ENCODE assay signal across 30 cellular contexts in the genomic region with DNA sequence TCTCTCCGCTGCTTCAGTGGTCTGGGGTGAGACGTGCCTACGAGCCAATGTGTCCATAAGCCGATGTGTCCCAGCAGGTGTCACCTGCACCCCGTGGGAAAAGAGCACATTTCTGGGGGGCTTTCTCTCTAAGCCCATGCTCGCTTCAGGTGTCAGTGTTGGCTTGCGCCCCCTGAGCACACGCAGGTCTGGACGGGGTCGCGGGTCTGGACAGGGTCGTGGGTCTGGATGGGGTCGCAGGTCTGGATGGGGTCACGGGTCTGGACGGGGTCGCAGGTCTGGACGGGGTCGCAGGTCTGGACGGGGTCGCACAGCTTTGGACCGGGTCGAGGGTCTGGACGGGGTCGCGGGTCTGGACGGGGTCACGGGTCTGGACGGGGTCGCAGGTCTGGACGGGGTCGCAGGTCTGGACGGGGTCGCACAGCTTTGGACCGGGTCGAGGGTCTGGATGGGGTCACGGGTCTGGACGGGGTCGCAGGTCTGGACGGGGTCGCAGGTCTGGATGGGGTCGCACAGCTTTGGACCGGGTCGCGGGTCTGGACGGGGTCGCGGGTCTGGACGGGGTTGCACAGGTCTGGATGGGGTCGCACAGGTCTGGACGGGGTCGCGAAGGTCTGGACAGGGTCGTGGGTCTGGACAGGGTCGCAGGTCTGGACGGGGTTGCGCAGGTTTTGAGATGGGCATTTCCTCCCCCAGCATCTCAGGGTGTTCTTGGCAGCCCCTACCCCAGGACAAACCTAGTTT. TPM values are rescaled to one million over a fixed set of nuclear protein-coding genes. Genes with fewer than 3 reads are reported as not detected.
DNase-seq lines count a peak whose midpoint lies in the region; ATAC-seq, FAIRE-seq and TF ChIP-seq lines count a peak whose summit lies in the region.
"Had no signal": no experiment of that assay in that cellular context is flagged by ENCODE, and none has a peak within 500 bp of the region (broad histone marks: within the 10 kb centered on the region; RNA-seq: fewer than 3 reads in every experiment).

No MANE protein-coding gene starts in this region.

- H3K9me3 Mint-ChIP-seq in activated naive CD4-positive, alpha-beta T cell treated with anti-CD3 and anti-CD28 coated beads for 36 hours = no peaks in the 10 kb centered on the region
- H3K9me3 Mint-ChIP-seq: activated naive CD4-positive, alpha-beta T cell treated with anti-CD3 and anti-CD28 coated beads, Interleukin-2, amount 50 U/mL, for 24 hours; effector memory CD8-positive, alpha-beta T cell; naive thymus-derived CD4-positive, alpha-beta T cell; stimulated activated effector memory CD8-positive, alpha-beta T cell treated with anti-CD3 and anti-CD28 coated beads, Interleukin-12 subunit alpha, Interleukin-12 subunit beta, amount 100 ng/mL, for 72 hours had no signal

- no peaks in the 10 kb centered on the region for H3K9me3 ChIP-seq in K562 (replicated peaks; ENCODE audit: control insufficient read depth, insufficient read depth, low read depth, low read length)
- H3K9me3 ChIP-seq in lower lobe of right lung = no peaks in the 10 kb centered on the region
- H3K9me3 ChIP-seq in aorta (ENCODE audit: control insufficient read depth, low read length) = no peaks in the 10 kb centered on the region
- H3K9me3 ChIP-seq: A549, left ventricle myocardium inferior, psoas muscle, SJCRH30 had no signal

- H3K27ac ChIP-seq in K562 (ENCODE audit: extremely low read depth, low read depth, low read length) (no peak overlapping the region), lower lobe of right lung (no peak overlapping the region), aorta (ENCODE audit: low read depth in 1 of 2, low read length in 2 of 2) (no peak overlapping the region)
- H3K27ac ChIP-seq: A549, left ventricle myocardium inferior, psoas muscle, SJCRH30 had no signal

- 76% methylated on average over 5 of the region's 56 CpGs for WGBS in K562 (ENCODE audit: insufficient coverage, low coverage, missing lambda C conversion rate)
- 81 to 82% methylated on average over 49 to 56 of the region's 56 CpGs for WGBS in aorta, 2 donors

- BruUV-seq in K562 (replicated peaks; lab: Mats Ljungman, UMichigan) = no TSS peak

- H3K4me3 ChIP-seq in K562 (no peak overlapping the region), lower lobe of right lung (no peak overlapping the region), aorta (ENCODE audit: low read length in 2 of 2) (no peak overlapping the region)
- H3K4me3 ChIP-seq: A549, left ventricle myocardium inferior, psoas muscle, SJCRH30 had no signal

- no peaks in the 10 kb centered on the region for H3K27me3 Mint-ChIP-seq in activated naive CD4-positive, alpha-beta T cell treated with anti-CD3 and anti-CD28 coated beads for 36 hours (ENCODE audit: low read depth)
- H3K27me3 Mint-ChIP-seq: activated CD4-positive, alpha-beta T cell treated with anti-CD3 and anti-CD28 coated beads for 36 hours; activated naive CD4-positive, alpha-beta T cell treated with anti-CD3 and anti-CD28 coated beads, Interleukin-2, amount 50 U/mL, for 24 hours; naive thymus-derived CD4-positive, alpha-beta T cell had no signal

- H3K36me3 Mint-ChIP-seq in activated naive CD4-positive, alpha-beta T cell treated with anti-CD3 and anti-CD28 coated beads for 36 hours (ENCODE audit: low read depth) = no peaks in the 10 kb centered on the region
- H3K36me3 Mint-ChIP-seq: activated naive CD4-positive, alpha-beta T cell treated with anti-CD3 and anti-CD28 coated beads, Interleukin-2, amount 50 U/mL, for 24 hours; naive thymus-derived CD4-positive, alpha-beta T cell; stimulated activated effector memory CD8-positive, alpha-beta T cell treated with anti-CD3 and anti-CD28 coated beads, Interleukin-12 subunit alpha, Interleukin-12 subunit beta, amount 100 ng/mL, for 72 hours had no signal

- CTCF ChIA-PET in activated naive CD4-positive, alpha-beta T cell treated with anti-CD3 and anti-CD28 coated beads for 36 hours (lab: Charles Lee) = no interaction called here
- CTCF ChIA-PET in K562 (lab: Yijun Ruan, JAX; ENCODE audit: low intra/inter-chr PET ratio) = no interaction called here

- H2AFZ ChIP-seq in K562 (ENCODE audit: low read depth, low read length) = no peak overlapping the region

- peaks cover 4% of the 10 kb centered on the region for H3K4me1 Mint-ChIP-seq in activated naive CD4-positive, alpha-beta T cell treated with anti-CD3 and anti-CD28 coated beads for 36 hours (ENCODE audit: low read depth)
- H3K4me1 Mint-ChIP-seq: stimulated activated effector memory CD8-positive, alpha-beta T cell treated with anti-CD3 and anti-CD28 coated beads, Interleukin-12 subunit alpha, Interleukin-12 subunit beta, amount 100 ng/mL, for 72 hours had no signal

- H3K4me1 ChIP-seq in K562 (replicated peaks in 1 of 2; ENCODE audit: control insufficient read depth in 2 of 2, insufficient read depth in 2 of 2, low read length in 2 of 2) = peaks cover 0 to 5% of the 10 kb centered on the region in 2 experiments; a peak in 3 of 5 replicates
- no peaks in the 10 kb centered on the region for H3K4me1 ChIP-seq in lower lobe of right lung
- H3K4me1 ChIP-seq in aorta (ENCODE audit: control insufficient read depth in 1 of 2, insufficient read depth in 2 of 2, low read length in 2 of 2) = no peaks in the 10 kb centered on the region
- H3K4me1 ChIP-seq: A549, psoas muscle, SJCRH30 had no signal

- intact Hi-C loops in activated naive CD4-positive, alpha-beta T cell treated with anti-CD3 and anti-CD28 coated beads for 36 hours (cut with micrococcal nuclease) = no loop called here
- intact Hi-C loops in K562 (cut with micrococcal nuclease) = loop anchor here (5.0 to 10.0 kb wide), 2 partner anchors 153 to 285 kb away; no protein-coding TSS in a partner anchor
- intact Hi-C loops in lower lobe of right lung (cut with DNase I) = no loop called here
- intact Hi-C loops in aorta (cut with DNase I) = no loop called here

- H3K9ac ChIP-seq in K562 (ENCODE audit: insufficient read depth in 1 of 2, low read depth in 2 of 2, low read length in 2 of 2) = no peak overlapping the region

- H3K36me3 ChIP-seq in K562 (ENCODE audit: control insufficient read depth, insufficient read depth, low read length) = no peaks in the 10 kb centered on the region
- H3K36me3 ChIP-seq in lower lobe of right lung = no peaks in the 10 kb centered on the region
- H3K36me3 ChIP-seq in aorta (ENCODE audit: control insufficient read depth in 1 of 2, insufficient read depth in 2 of 2, low read length in 1 of 2) = no peaks in the 10 kb centered on the region
- H3K36me3 ChIP-seq: left ventricle myocardium inferior, SJCRH30 had no signal

- no peak overlapping the region for H3K4me2 ChIP-seq in K562 (ENCODE audit: insufficient read depth, low read length)
- H3K4me2 ChIP-seq: A549 had no signal

- H3K79me2 ChIP-seq in K562 (ENCODE audit: control insufficient read depth, insufficient read depth, low read length) = no peaks in the 10 kb centered on the region

- no peak for TF ChIP-seq EP300 in K562 (IDR thresholded peaks at IDR 0.05; ENCODE audit: low read length)

- in situ Hi-C loops in K562 (cut with MboI) = no loop called here

- TF ChIP-seq CTCF in K562 (IDR thresholded peaks at IDR 0.05 in 2 of 3, conservative IDR thresholded peaks at IDR 0.05 in 1 of 3; ENCODE audit: insufficient read depth in 2 of 3, low read depth in 1 of 3, low read length in 3 of 3) (no peak), lower lobe of right lung (IDR thresholded peaks at IDR 0.05) (no peak)

- TF ChIP-seq RAD21 in K562 (CRISPR knock-in tag; conservative IDR thresholded peaks at IDR 0.05 in 1 of 2, IDR thresholded peaks at IDR 0.05 in 1 of 2) = no peak

- DNase-seq in activated naive CD4-positive, alpha-beta T cell treated with anti-CD3 and anti-CD28 coated beads for 36 hours = peak; percentile 1
- no peak for DNase-seq in activated naive CD4-positive, alpha-beta T cell treated with Interleukin-2 at 50 U/mL for 16 hours
- DNase-seq in K562 (ENCODE audit: extremely low read depth in 1 of 4, low spot score in 3 of 4) (no peak), lower lobe of right lung (peak; percentile 27), ureter (ENCODE audit: low spot score) (peak; percentile 35), aorta (no peak)
- DNase-seq: activated CD4-positive, alpha-beta T cell treated with anti-CD3 and anti-CD28 coated beads for 36 hours; Calu3; cortex of kidney; DMS79; effector memory CD8-positive, alpha-beta T cell; erythroblast; GF-D8; left ventricle myocardium inferior; NCI-H1105 treated with DMSO at 0.1 percent for 48 hours; NCI-H187 treated with DMSO at 0.1 percent for 48 hours; NCI-H2171 treated with DMSO at 0.1 percent for 48 hours; NCI-H510A treated with DMSO at 0.1 percent for 48 hours; psoas muscle; SJCRH30; stimulated activated CD4-positive, alpha-beta T cell treated with anti-CD3 and anti-CD28 coated beads, Interleukin-15, amount 100 ng/mL, for 24 hours; T-helper 9 cell; trophoblast cell had no signal

- no peak overlapping the region for H3K4me3 Mint-ChIP-seq in activated naive CD4-positive, alpha-beta T cell treated with anti-CD3 and anti-CD28 coated beads for 36 hours
- H3K4me3 Mint-ChIP-seq: activated CD4-positive, alpha-beta T cell treated with anti-CD3 and anti-CD28 coated beads for 36 hours; activated naive CD4-positive, alpha-beta T cell treated with anti-CD3 and anti-CD28 coated beads, Interleukin-2, amount 50 U/mL, for 24 hours; effector memory CD8-positive, alpha-beta T cell; naive thymus-derived CD4-positive, alpha-beta T cell; stimulated activated effector memory CD8-positive, alpha-beta T cell treated with anti-CD3 and anti-CD28 coated beads, Interleukin-12 subunit alpha, Interleukin-12 subunit beta, amount 100 ng/mL, for 72 hours had no signal

- H3K27me3 ChIP-seq in K562 (ENCODE audit: control insufficient read depth in 2 of 2, insufficient read depth in 2 of 2, low read length in 2 of 2) (no peaks in the 10 kb centered on the region), lower lobe of right lung (ENCODE audit: low read depth) (no peaks in the 10 kb centered on the region), aorta (ENCODE audit: control insufficient read depth in 1 of 2, insufficient read depth in 2 of 2, low read length in 1 of 2) (no peaks in the 10 kb centered on the region)
- H3K27me3 ChIP-seq: SJCRH30 had no signal

- no peak for TF ChIP-seq POLR2A in K562 (conservative IDR thresholded peaks at IDR 0.05)

- no peak for FAIRE-seq in K562 (lab: Jason Lieb, UNC)
- FAIRE-seq: A549, islet of Langerhans had no signal

- no peaks in the 10 kb centered on the region for H3K9me1 ChIP-seq in K562 (ENCODE audit: control insufficient read depth, insufficient read depth, low read length)

- no peak for ATAC-seq in K562
- no peak for ATAC-seq in lower lobe of right lung
- no peak for ATAC-seq in HG02642 (IDR thresholded peaks at IDR 0.05; ENCODE audit: poor library complexity, unreplicated experiment)
- ATAC-seq in aorta (ENCODE audit: low FRiP score) = no peak
- no peak for ATAC-seq in HG03469 (IDR thresholded peaks at IDR 0.05; ENCODE audit: unreplicated experiment)
- ATAC-seq: A549; activated CD4-positive, alpha-beta T cell treated with anti-CD3 and anti-CD28 coated beads for 36 hours; effector memory CD8-positive, alpha-beta T cell; naive thymus-derived CD4-positive, alpha-beta T cell; psoas muscle; stimulated activated effector memory CD8-positive, alpha-beta T cell treated with anti-CD3 and anti-CD28 coated beads, Interleukin-12 subunit alpha, Interleukin-12 subunit beta, amount 100 ng/mL, for 72 hours had no signal

- POLR2A ChIA-PET in K562 (lab: Yijun Ruan, JAX) = interaction anchor here (0.6 kb wide), 1 partner anchor 31 kb away, joined by 3 read pairs; no protein-coding TSS in a partner anchor

- H4K20me1 ChIP-seq in K562 (replicated peaks; ENCODE audit: control insufficient read depth, insufficient read depth, low read length) = no peaks in the 10 kb centered on the region; the same call in 1 of the 2 replicates

- H3K27ac Mint-ChIP-seq in activated naive CD4-positive, alpha-beta T cell treated with anti-CD3 and anti-CD28 coated beads for 36 hours = no peak overlapping the region
- H3K27ac Mint-ChIP-seq: activated CD4-positive, alpha-beta T cell treated with anti-CD3 and anti-CD28 coated beads for 36 hours; activated naive CD4-positive, alpha-beta T cell treated with anti-CD3 and anti-CD28 coated beads, Interleukin-2, amount 50 U/mL, for 24 hours; effector memory CD8-positive, alpha-beta T cell; naive thymus-derived CD4-positive, alpha-beta T cell had no signal

RNA-seq across cellular contexts. Expression of a gene that starts 24.5 kb away (rescaled TPM):
- 100 to 1,000 TPM; 157 to 161 TPM for total RNA-seq in activated naive CD4-positive, alpha-beta T cell treated with anti-CD3 and anti-CD28 coated beads for 36 hours
- 47.7 and 68.4 TPM in 2 replicates for total RNA-seq in K562 (2011; cell fraction: chromatin; rRNA removed; ENCODE audit: low replicate concordance)
- 25.8 and 28.5 TPM in 2 replicates for total RNA-seq in K562 (2011; cell fraction: nucleolus; rRNA removed)
- total RNA-seq in K562 (2011; cell fraction: nucleoplasm; rRNA removed) = 37.4 and 47.0 TPM in 2 replicates
- total RNA-seq in K562 (2014; rRNA removed) (55.2 and 71.3 TPM in 2 replicates), K562 (2014; rRNA removed; fragmentation: Illumina TruSeq; extraction: Trizol) (68.1 and 69.1 TPM in 2 replicates), K562 (2015; rRNA removed; fragmentation: Illumina TruSeq; extraction: Trizol) (61.3 and 64.1 TPM in 2 replicates), K562 (2021) (115 and 120 TPM in 2 replicates), lower lobe of right lung (47.0 TPM), ureter (54.9 TPM), aorta (10 to 100 TPM; 29.7 to 36.6 TPM)
- polyA plus RNA-seq in K562 (2011; rRNA removed) (70.6 and 98.1 TPM in 2 replicates), K562 (2014; fragmentation: Illumina TruSeq; extraction: Trizol) (129 and 145 TPM in 2 replicates), K562 (2014; fragmentation: Nextera tagmentation; extraction: Ambion mirVana) (10 to 100 TPM; 33.8 to 41.7 TPM), K562 (2014; rRNA removed) (102 and 134 TPM in 2 replicates), aorta (10 to 100 TPM; 17.4 to 36.4 TPM)
- polyA plus RNA-seq in K562 (2011; cell fraction: cytosol; rRNA removed) = 52.3 and 59.1 TPM in 2 replicates
- polyA plus RNA-seq in K562 (2011; cell fraction: nucleus; rRNA removed) = 65.1 and 75.2 TPM in 2 replicates
- polyA plus RNA-seq in K562 (2012) = 73.1 and 90.3 TPM in 2 replicates
- 61.3 and 72.6 TPM in 2 replicates for polyA minus RNA-seq in K562 (2011; rRNA and poly(A)+ RNA removed)
- 46.6 and 48.6 TPM in 2 replicates for polyA minus RNA-seq in K562 (2011; cell fraction: cytosol; rRNA and poly(A)+ RNA removed)
- 20.1 and 23.3 TPM in 2 replicates for polyA minus RNA-seq in K562 (2011; cell fraction: nucleus; rRNA and poly(A)+ RNA removed)

Comparison
In these comparisons a context has a peak if more than half of its experiments do, and no peak if none do; other contexts are left out.
1. DNase-seq: peak in activated naive CD4-positive, alpha-beta T cell treated with anti-CD3 and anti-CD28 coated beads for 36 hours (single experiment), lower lobe of right lung (single experiment) and ureter (single experiment); none in activated naive CD4-positive, alpha-beta T cell treated with Interleukin-2 at 50 U/mL for 16 hours (single experiment), K562 (0 of 4) and aorta (0 of 2).